In genomic region chr9:13427587-13427986, GRCh38 we compare ENCODE assay signal across 8 cellular contexts.
A peak's percentile ranks its signal among the peaks of the same experiment; 100 is the strongest.
DNase-seq lines count a peak whose midpoint lies in the region; ATAC-seq and TF ChIP-seq lines count a peak whose summit lies in the region.

No MANE protein-coding gene starts in this region.

- peak; percentile 84 for TF ChIP-seq CTCF in psoas muscle (IDR thresholded peaks at IDR 0.05)

- DNase-seq in Daoy (ENCODE audit: low read depth) = peak; percentile 51
- peak; percentile 48 for DNase-seq in M059J (ENCODE audit: low read depth)
- DNase-seq in SK-MEL-5 (ENCODE audit: low read depth, low spot score) = peak; percentile 57
- DNase-seq in fibroblast of the conjunctiva (ENCODE audit: low read depth) = peak; percentile 57
- no peak for DNase-seq in psoas muscle
- DNase-seq in activated T-cell treated with anti-CD3 and anti-CD28 coated beads for 4 hours = no peak

- 0 to 1% (median 0%) methylated on average over 3 of the region's 3 CpGs for WGBS in psoas muscle, 3 donors

- H3K36me3 ChIP-seq in psoas muscle (ENCODE audit: insufficient read depth in 1 of 2, low read depth in 1 of 2) = no peaks in the 10 kb centered on the region

- no peaks in the 10 kb centered on the region for H3K9me3 ChIP-seq in psoas muscle

- peak in 3 of 4 donors; percentile 40 to 79 (median 64) for ATAC-seq in psoas muscle
- no peak for ATAC-seq in GM18907 (IDR thresholded peaks at IDR 0.05; ENCODE audit: unreplicated experiment)
- ATAC-seq in HG03025 (IDR thresholded peaks at IDR 0.05; ENCODE audit: low FRiP score, unreplicated experiment) = no peak

- in situ Hi-C loops in SK-MEL-5 (cut with HindIII; ENCODE audit: low pct_unique_long_range_greater_than_20kb, low sequenced_read_pairs) = no loop called here

- H3K27ac ChIP-seq in psoas muscle = peak overlapping the region; percentile 43

- H3K27me3 ChIP-seq in psoas muscle (ENCODE audit: insufficient read depth in 3 of 3, low read length in 2 of 3) = no peaks in the 10 kb centered on the region

- intact Hi-C loops in psoas muscle (cut with DNase I) = loop anchor here (5.0 to 10.0 kb wide), 4 partner anchors 260 to 977 kb away; no protein-coding TSS in a partner anchor

- peaks cover 25% of the 10 kb centered on the region for H3K4me1 ChIP-seq in psoas muscle

- H3K4me3 ChIP-seq in psoas muscle = peak overlapping the region; percentile 39

Comparison
In these comparisons a context has a peak if more than half of its experiments do, and no peak if none do; other contexts are left out.
1. DNase-seq: peak in Daoy (single experiment), M059J (single experiment), SK-MEL-5 (single experiment) and fibroblast of the conjunctiva (single experiment); none in psoas muscle (0 of 2) and activated T-cell treated with anti-CD3 and anti-CD28 coated beads for 4 hours (single experiment).
2. ATAC-seq: peak in psoas muscle (3 of 4); none in GM18907 (single experiment) and HG03025 (single experiment).